Comparison of ENCODE assay signal across 18 cellular contexts in genomic region chr17:78332530-78332929, GRCh38. TPM values are rescaled to one million over a fixed set of nuclear protein-coding genes. Genes with fewer than 3 reads are reported as not detected.
A peak's percentile ranks its signal among the peaks of the same experiment; 100 is the strongest.
DNase-seq lines count a peak whose midpoint lies in the region; ATAC-seq and TF ChIP-seq lines count a peak whose summit lies in the region.
"Had no signal": no experiment of that assay in that cellular context is flagged by ENCODE, and none has a peak within 500 bp of the region (broad histone marks: within the 10 kb centered on the region; RNA-seq: fewer than 3 reads in every experiment).

No MANE protein-coding gene starts in this region.

- intact Hi-C loops in sciatic nerve (cut with DNase I) (no loop called here), A673 (cut with micrococcal nuclease; ENCODE audit: unreplicated experiment) (no loop called here)

- DNase-seq in stimulated activated naive CD8-positive, alpha-beta T cell treated with anti-CD3 and anti-CD28 coated beads, Interleukin-15, amount 100 ng/mL, for 72 hours, result no peak
- no peak for DNase-seq in stimulated activated naive CD8-positive, alpha-beta T cell treated with anti-CD3 and anti-CD28 coated beads, Interleukin-15, Interleukin-2, amounts not matched to agents 100 U/mL and 50 U/mL, for 24 hours
- DNase-seq in RWPE2 (ENCODE audit: low spot score), result no peak
- DNase-seq in cerebellar cortex (ENCODE audit: low spot score), result peak; percentile 0
- DNase-seq in sciatic nerve (ENCODE audit: low spot score), result no peak
- no peak for DNase-seq in A673 (ENCODE audit: low spot score)
- DNase-seq: activated CD8-positive, alpha-beta memory T cell treated with anti-CD3 and anti-CD28 coated beads for 24 hours; activated effector memory CD4-positive, alpha-beta T cell treated with anti-CD3 and anti-CD28 coated beads, Interleukin-2, amount 50 U/mL, for 16 hours; AML-193; GDM1; GM23248; heart right ventricle; immature natural killer cell; NCI-H2081; stimulated activated CD4-positive, alpha-beta T cell treated with anti-CD3 and anti-CD28 coated beads, Interleukin-2, amount 100 ng/mL, for 24 hours; transverse colon had no signal

- peaks cover 52% of the 10 kb centered on the region for H3K4me1 Mint-ChIP-seq in stimulated activated naive CD8-positive, alpha-beta T cell treated with anti-CD3 and anti-CD28 coated beads, Interleukin-15, amount 100 ng/mL, for 72 hours

- H3K27me3 Mint-ChIP-seq in stimulated activated naive CD8-positive, alpha-beta T cell treated with anti-CD3 and anti-CD28 coated beads, Interleukin-15, amount 100 ng/mL, for 72 hours, result no peaks in the 10 kb centered on the region
- H3K27me3 Mint-ChIP-seq: stimulated activated naive CD8-positive, alpha-beta T cell treated with anti-CD3 and anti-CD28 coated beads, Interleukin-15, Interleukin-2, amounts not matched to agents 100 ng/mL and 50 ng/mL, for 24 hours had no signal

- H3K9me3 ChIP-seq in RWPE2 (ENCODE audit: severe bottlenecking) (no peaks in the 10 kb centered on the region), A673 (ENCODE audit: low read depth, low read length, poor library complexity, severe bottlenecking) (no peaks in the 10 kb centered on the region)
- H3K9me3 ChIP-seq: heart right ventricle, transverse colon had no signal

- H3K4me3 Mint-ChIP-seq in stimulated activated naive CD8-positive, alpha-beta T cell treated with anti-CD3 and anti-CD28 coated beads, Interleukin-15, amount 100 ng/mL, for 72 hours, result no peak overlapping the region
- H3K4me3 Mint-ChIP-seq: immature natural killer cell; stimulated activated naive CD8-positive, alpha-beta T cell treated with anti-CD3 and anti-CD28 coated beads, Interleukin-15, Interleukin-2, amounts not matched to agents 100 ng/mL and 50 ng/mL, for 24 hours had no signal

- H3K4me1 ChIP-seq in RWPE2 (ENCODE audit: insufficient read depth, poor library complexity, severe bottlenecking), result peaks cover 47% of the 10 kb centered on the region
- no peaks in the 10 kb centered on the region for H3K4me1 ChIP-seq in A673 (ENCODE audit: insufficient read depth, low read length, poor library complexity, severe bottlenecking)

- H3K4me3 ChIP-seq in RWPE2 (ENCODE audit: severe bottlenecking), result no peak overlapping the region
- H3K4me3 ChIP-seq in A673 (ENCODE audit: low read depth, low read length, poor library complexity, severe bottlenecking), result no peak overlapping the region
- H3K4me3 ChIP-seq: GM23248, heart right ventricle, transverse colon had no signal

- no TSS peak for BruUV-seq in A673 (replicated peaks; lab: Mats Ljungman, UMichigan)

- CTCF ChIA-PET in A673 (lab: Charles Lee), result no interaction called here

- no peak for ATAC-seq in stimulated activated naive CD8-positive, alpha-beta T cell treated with anti-CD3 and anti-CD28 coated beads, Interleukin-15, amount 100 ng/mL, for 72 hours
- no peak for ATAC-seq in stimulated activated naive CD8-positive, alpha-beta T cell treated with anti-CD3 and anti-CD28 coated beads, Interleukin-15, Interleukin-2, amounts not matched to agents 100 U/mL and 50 U/mL, for 24 hours
- ATAC-seq in RWPE2 (ENCODE audit: low read depth) (no peak), sciatic nerve (no peak), HG03108 (IDR thresholded peaks at IDR 0.05; ENCODE audit: unreplicated experiment) (no peak)
- ATAC-seq: heart right ventricle had no signal

- POLR2A ChIA-PET in A673 (lab: Charles Lee; ENCODE audit: low non-redundant PET), result no interaction called here

- H3K36me3 ChIP-seq in RWPE2 (ENCODE audit: low read depth) (no peaks in the 10 kb centered on the region), A673 (ENCODE audit: insufficient read depth, low read length, poor library complexity, severe bottlenecking) (no peaks in the 10 kb centered on the region)
- H3K36me3 ChIP-seq: heart right ventricle, transverse colon had no signal

- H3K9me3 Mint-ChIP-seq in stimulated activated naive CD8-positive, alpha-beta T cell treated with anti-CD3 and anti-CD28 coated beads, Interleukin-15, amount 100 ng/mL, for 72 hours, result no peaks in the 10 kb centered on the region
- H3K9me3 Mint-ChIP-seq: stimulated activated naive CD8-positive, alpha-beta T cell treated with anti-CD3 and anti-CD28 coated beads, Interleukin-15, Interleukin-2, amounts not matched to agents 100 ng/mL and 50 ng/mL, for 24 hours had no signal

- TF ChIP-seq CTCF in RWPE2 (IDR thresholded peaks at IDR 0.05; ENCODE audit: poor library complexity, severe bottlenecking) (no peak), A673 (conservative IDR thresholded peaks at IDR 0.05; ENCODE audit: low read depth, low read length) (no peak)

- peak overlapping the region; percentile 64 to 87 for H3K27ac Mint-ChIP-seq in stimulated activated naive CD8-positive, alpha-beta T cell treated with anti-CD3 and anti-CD28 coated beads, Interleukin-15, amount 100 ng/mL, for 72 hours

- no peaks in the 10 kb centered on the region for H3K27me3 ChIP-seq in RWPE2 (ENCODE audit: insufficient read depth, poor library complexity, severe bottlenecking)
- H3K27me3 ChIP-seq in A673 (replicated peaks; ENCODE audit: insufficient read depth, low read depth, low read length, poor library complexity), result no peaks in the 10 kb centered on the region
- H3K27me3 ChIP-seq: heart right ventricle, transverse colon had no signal

- H3K27ac ChIP-seq in RWPE2 (ENCODE audit: poor library complexity, severe bottlenecking) (peak overlapping the region; percentile 94), A673 (ENCODE audit: low read depth, low read length, poor library complexity, severe bottlenecking) (no peak overlapping the region)
- H3K27ac ChIP-seq: GM23248, transverse colon had no signal

RNA-seq across cellular contexts. Expression of gene SOCS3, which starts 27.3 kb away (rescaled TPM):
- total RNA-seq in sciatic nerve, result 144 TPM
- total RNA-seq in A673 (2021), result 7.2 and 9.5 TPM in 2 replicates

RNA-seq across cellular contexts. Expression of gene PGS1, which starts 45.9 kb away (rescaled TPM):
- total RNA-seq in sciatic nerve (59.2 TPM), A673 (2021) (42.5 and 44.2 TPM in 2 replicates)

Comparison
In these comparisons a context has a peak if more than half of its experiments do, and no peak if none do; other contexts are left out.
1. RNA of gene SOCS3, which starts 27.3 kb away (total RNA-seq): 144 TPM in sciatic nerve (single experiment); 7.2 to 9.5 TPM in A673; every median in the first group is over 10 times any median in the second.